9 cellular contexts compared by ENCODE assay signal in the genomic region with DNA sequence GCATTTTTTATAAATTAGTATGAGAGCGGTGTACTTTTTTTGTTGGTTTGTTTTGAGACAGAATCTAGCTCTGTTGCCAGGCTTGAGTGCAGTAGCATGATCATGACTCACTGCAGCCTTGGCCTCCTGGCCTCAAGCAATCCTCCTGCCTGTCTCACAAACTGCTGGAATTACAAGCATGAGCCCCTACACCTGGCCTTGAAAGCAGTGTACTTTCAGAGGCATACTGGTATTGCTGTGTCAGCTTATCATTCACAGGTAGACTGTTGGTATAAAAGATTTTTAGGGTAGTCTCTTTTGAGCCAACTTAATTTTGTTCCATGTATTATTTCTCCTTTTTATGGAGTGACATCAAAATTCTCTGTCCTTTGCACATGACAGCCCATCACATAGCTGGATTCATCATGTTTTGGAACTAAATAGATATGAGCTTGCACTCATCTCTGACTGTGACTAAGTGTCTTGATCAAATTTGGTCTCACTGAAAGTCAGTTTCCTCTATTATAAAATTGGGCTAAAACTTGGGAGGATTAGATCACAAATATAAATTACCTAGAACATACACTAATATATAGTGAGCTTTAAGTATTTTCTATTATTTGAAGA. TPM values are rescaled to one million over a fixed set of nuclear protein-coding genes. Genes with fewer than 3 reads are reported as not detected.
DNase-seq lines count a peak whose midpoint lies in the region; ATAC-seq, FAIRE-seq and TF ChIP-seq lines count a peak whose summit lies in the region.
"Had no signal": no experiment of that assay in that cellular context is flagged by ENCODE, and none has a peak within 500 bp of the region (broad histone marks: within the 10 kb centered on the region; RNA-seq: fewer than 3 reads in every experiment).

No MANE protein-coding gene starts in this region.

- no peak overlapping the region for H3K27ac Mint-ChIP-seq in CD4-positive, alpha-beta T cell
- no peak overlapping the region for H3K27ac Mint-ChIP-seq in activated CD4-positive, alpha-beta T cell treated with anti-CD3 and anti-CD28 coated beads for 36 hours

- DNase-seq in H54 (ENCODE audit: insufficient read length, low spot score), result no peak
- DNase-seq in adrenal gland, result peak; percentile 72 to 93 (median 88)
- peak; percentile 68 for DNase-seq in right atrium auricular region (ENCODE audit: low spot score)
- peak; percentile 43 for DNase-seq in small intestine
- DNase-seq in CD4-positive, alpha-beta T cell, result no peak
- no peak for DNase-seq in activated CD4-positive, alpha-beta T cell treated with anti-CD3 and anti-CD28 coated beads for 36 hours

- POLR2A ChIA-PET in CD4-positive, alpha-beta T cell (lab: Charles Lee), result no interaction called here
- POLR2A ChIA-PET in activated CD4-positive, alpha-beta T cell treated with anti-CD3 and anti-CD28 coated beads for 36 hours (lab: Charles Lee), result no interaction called here

- TF ChIP-seq POLR2A in H54 (IDR thresholded peaks at IDR 0.05; ENCODE audit: low read depth, low read length) (no peak), adrenal gland (IDR thresholded peaks at IDR 0.05) (no peak)

- H3K4me1 ChIP-seq in adrenal gland (replicated peaks in 1 of 2) (peaks cover 26 to 31% of the 10 kb centered on the region in 2 donors), right atrium auricular region (peaks cover 0 to 28% of the 10 kb centered on the region in 2 donors), small intestine (ENCODE audit: control insufficient read depth in 2 of 2, insufficient read depth in 1 of 2, low read depth in 1 of 2, low read length in 1 of 2) (no peaks in the 10 kb centered on the region)

- H3K27ac ChIP-seq in adrenal gland (peak overlapping the region in 4 of 5 donors; percentile 57 to 79 (median 72)), right atrium auricular region (peak overlapping the region; percentile 64 to 71), small intestine (ENCODE audit: low read depth in 1 of 2, low read length in 1 of 2) (peak overlapping the region in 1 of 2 donors; percentile 58)
- H3K27ac ChIP-seq in CD4-positive, alpha-beta T cell (ENCODE audit: low read depth, low read length), result no peak overlapping the region

- TF ChIP-seq CTCF in adrenal gland (IDR thresholded peaks at IDR 0.05), result no peak
- no peak for TF ChIP-seq CTCF in right atrium auricular region (IDR thresholded peaks at IDR 0.05)
- TF ChIP-seq CTCF in CD4-positive, alpha-beta T cell (IDR thresholded peaks at IDR 0.05), result no peak

- no peaks in the 10 kb centered on the region for H3K9me3 ChIP-seq in adrenal gland (replicated peaks in 1 of 3)
- H3K9me3 ChIP-seq in right atrium auricular region, result no peaks in the 10 kb centered on the region
- H3K9me3 ChIP-seq in small intestine (ENCODE audit: control insufficient read depth, low read depth), result no peaks in the 10 kb centered on the region
- no peaks in the 10 kb centered on the region for H3K9me3 ChIP-seq in CD4-positive, alpha-beta T cell (ENCODE audit: control insufficient read depth, low read length)

- no peaks in the 10 kb centered on the region for H3K36me3 ChIP-seq in adrenal gland (replicated peaks in 1 of 2)
- H3K36me3 ChIP-seq in right atrium auricular region, result no peaks in the 10 kb centered on the region
- H3K36me3 ChIP-seq in small intestine (ENCODE audit: control insufficient read depth in 2 of 2, insufficient read depth in 2 of 2, low read length in 2 of 2), result no peaks in the 10 kb centered on the region

- H3K4me3 Mint-ChIP-seq in CD4-positive, alpha-beta T cell, result no peak overlapping the region
- H3K4me3 Mint-ChIP-seq in activated CD4-positive, alpha-beta T cell treated with anti-CD3 and anti-CD28 coated beads for 36 hours, result no peak overlapping the region

- FAIRE-seq in H54 (lab: Jason Lieb, UNC) (peak; percentile 100), small intestine (lab: Jason Lieb, UNC) (no peak)

- H3K36me3 Mint-ChIP-seq in CD4-positive, alpha-beta T cell (ENCODE audit: low read depth), result no peaks in the 10 kb centered on the region
- no peaks in the 10 kb centered on the region for H3K36me3 Mint-ChIP-seq in activated CD4-positive, alpha-beta T cell treated with anti-CD3 and anti-CD28 coated beads for 36 hours (ENCODE audit: low read depth)

- 22 to 42% (median 28%) methylated on average over 1 of the region's 1 CpG for WGBS in adrenal gland, 4 donors
- 61 to 69% (median 67%) methylated on average over 1 of the region's 1 CpG for WGBS in small intestine, 3 donors

- peaks cover 3% of the 10 kb centered on the region for H3K9me3 Mint-ChIP-seq in CD4-positive, alpha-beta T cell
- H3K9me3 Mint-ChIP-seq in activated CD4-positive, alpha-beta T cell treated with anti-CD3 and anti-CD28 coated beads for 36 hours (ENCODE audit: low read depth), result peaks cover 2% of the 10 kb centered on the region

- H3K27me3 ChIP-seq in adrenal gland (no peaks in the 10 kb centered on the region), right atrium auricular region (no peaks in the 10 kb centered on the region), small intestine (ENCODE audit: control insufficient read depth in 2 of 2, insufficient read depth in 2 of 2, low read length in 2 of 2) (no peaks in the 10 kb centered on the region)
- no peaks in the 10 kb centered on the region for H3K27me3 ChIP-seq in CD4-positive, alpha-beta T cell (ENCODE audit: control insufficient read depth, insufficient read depth, low read length)

- no peaks in the 10 kb centered on the region for H3K4me1 Mint-ChIP-seq in CD4-positive, alpha-beta T cell (ENCODE audit: low read depth)
- no peaks in the 10 kb centered on the region for H3K4me1 Mint-ChIP-seq in activated CD4-positive, alpha-beta T cell treated with anti-CD3 and anti-CD28 coated beads for 36 hours

- no peak for ATAC-seq in HG03139 (IDR thresholded peaks at IDR 0.05; ENCODE audit: unreplicated experiment)
- no peak for ATAC-seq in GM18867 (IDR thresholded peaks at IDR 0.05; ENCODE audit: unreplicated experiment)
- no peak for ATAC-seq in CD4-positive, alpha-beta T cell (ENCODE audit: poor library complexity)
- no peak for ATAC-seq in activated CD4-positive, alpha-beta T cell treated with anti-CD3 and anti-CD28 coated beads for 36 hours

- CTCF ChIA-PET in CD4-positive, alpha-beta T cell (lab: Charles Lee), result no interaction called here
- CTCF ChIA-PET in activated CD4-positive, alpha-beta T cell treated with anti-CD3 and anti-CD28 coated beads for 36 hours (lab: Charles Lee), result interaction anchor here (0.7 kb wide), 1 partner anchor 9 kb away, joined by 3 read pairs; no protein-coding TSS in a partner anchor

- H3K4me3 ChIP-seq in adrenal gland (peak overlapping the region in 1 of 4 donors; percentile 8), right atrium auricular region (no peak overlapping the region), small intestine (ENCODE audit: low read depth in 1 of 2, low read length in 2 of 2) (no peak overlapping the region)

- intact Hi-C loops in adrenal gland (cut with DNase I), result no loop called here
- intact Hi-C loops in CD4-positive, alpha-beta T cell (cut with DNase I, micrococcal nuclease), result no loop called here
- intact Hi-C loops in activated CD4-positive, alpha-beta T cell treated with anti-CD3 and anti-CD28 coated beads for 36 hours (cut with DNase I, micrococcal nuclease), result no loop called here

- peaks cover 4% of the 10 kb centered on the region for H3K27me3 Mint-ChIP-seq in CD4-positive, alpha-beta T cell
- H3K27me3 Mint-ChIP-seq in activated CD4-positive, alpha-beta T cell treated with anti-CD3 and anti-CD28 coated beads for 36 hours, result no peaks in the 10 kb centered on the region

RNA-seq across cellular contexts. Expression of gene GNAT3, which starts 12.4 kb away (rescaled TPM):
- total RNA-seq in adrenal gland (not detected), right atrium auricular region (not detected)
- polyA plus RNA-seq in adrenal gland (not detected), small intestine (1 to 10 TPM in 2 of 3 donors, under 1 TPM in 1; 0.81 to 3.8 (median 1.6) TPM)
- total RNA-seq in CD4-positive, alpha-beta T cell, result not detected
- total RNA-seq in activated CD4-positive, alpha-beta T cell treated with anti-CD3 and anti-CD28 coated beads for 36 hours, result not detected
- total RNA-seq: T-helper 2 cell treated with Interferon-gamma antibody and Interleukin-4, amounts not matched to agents 100 ng/mL and 5 ng/mL, for 36 hours had no signal

Comparison
In these comparisons a context has a peak if more than half of its experiments do, and no peak if none do; other contexts are left out.
1. DNase-seq: peak in adrenal gland (7 of 7), right atrium auricular region (single experiment) and small intestine (single experiment); none in H54 (single experiment), CD4-positive, alpha-beta T cell (0 of 10) and activated CD4-positive, alpha-beta T cell treated with anti-CD3 and anti-CD28 coated beads for 36 hours (single experiment).